3 cellular contexts compared by ENCODE assay signal in genomic region chr13:49612042-49612441, GRCh38. TPM values are rescaled to one million over a fixed set of nuclear protein-coding genes. Genes with fewer than 3 reads are reported as not detected.
"Had no signal": no experiment of that assay in that cellular context is flagged by ENCODE, and none has a peak within 500 bp of the region (broad histone marks: within the 10 kb centered on the region; RNA-seq: fewer than 3 reads in every experiment).

No MANE protein-coding gene starts in this region.

RNA-seq across cellular contexts. Expression of gene ARL11, which starts 16.3 kb away (rescaled TPM):
- total RNA-seq: astrocyte, bronchial epithelial cell, chondrocyte had no signal
